In genomic region chr2:101985793-101986164, GRCh38 we compare ENCODE assay signal across 16 cellular contexts. TPM values are rescaled to one million over a fixed set of nuclear protein-coding genes. Genes with fewer than 3 reads are reported as not detected.
DNase-seq lines count a peak whose midpoint lies in the region; ATAC-seq and TF ChIP-seq lines count a peak whose summit lies in the region.
"Had no signal": no experiment of that assay in that cellular context is flagged by ENCODE, and none has a peak within 500 bp of the region (broad histone marks: within the 10 kb centered on the region; RNA-seq: fewer than 3 reads in every experiment).

No MANE protein-coding gene starts in this region.

- H3K9ac ChIP-seq in PC-3 (ENCODE audit: low read length) (peak overlapping the region; percentile 82), parathyroid adenoma (no peak overlapping the region)

- no peaks in the 10 kb centered on the region for H3K36me3 ChIP-seq in PC-3 (ENCODE audit: low read depth, low read length)
- no peaks in the 10 kb centered on the region for H3K36me3 ChIP-seq in parathyroid adenoma (ENCODE audit: control insufficient read depth, insufficient read depth, low read length)

- H3K27ac Mint-ChIP-seq in CD4-positive, alpha-beta T cell, result peak overlapping the region; percentile 37
- H3K27ac Mint-ChIP-seq in endothelial cell (ENCODE audit: unreplicated experiment) (no peak overlapping the region), osteocyte (ENCODE audit: unreplicated experiment) (no peak overlapping the region)
- H3K27ac Mint-ChIP-seq: GM23338 had no signal

- CTCF ChIA-PET in CD4-positive, alpha-beta T cell (lab: Charles Lee), result no interaction called here
- CTCF ChIA-PET in PC-3 (lab: Charles Lee), result no interaction called here

- no peaks in the 10 kb centered on the region for H3K9me2 ChIP-seq in PC-3 (replicated peaks; ENCODE audit: low read length)

- no peaks in the 10 kb centered on the region for H3K27me3 Mint-ChIP-seq in CD4-positive, alpha-beta T cell
- H3K27me3 Mint-ChIP-seq in endothelial cell (ENCODE audit: unreplicated experiment) (peaks cover 9% of the 10 kb centered on the region), osteocyte (ENCODE audit: unreplicated experiment) (peaks cover 29% of the 10 kb centered on the region)

- TSS peak; percentile 61 for BruUV-seq in PC-3 (replicated peaks; lab: Mats Ljungman, UMichigan)

- ATAC-seq in CD4-positive, alpha-beta T cell (ENCODE audit: poor library complexity), result no peak
- ATAC-seq in PC-3 (peak; percentile 39), foreskin keratinocyte (peak; percentile 34)
- ATAC-seq: GM23338, K562 had no signal

- H3K9me3 ChIP-seq in CD4-positive, alpha-beta T cell (ENCODE audit: control insufficient read depth, low read length), result no peaks in the 10 kb centered on the region
- H3K9me3 ChIP-seq in PC-3 (ENCODE audit: low read length), result no peaks in the 10 kb centered on the region
- no peaks in the 10 kb centered on the region for H3K9me3 ChIP-seq in parathyroid adenoma (ENCODE audit: control insufficient read depth, low read length)

- intact Hi-C loops in CD4-positive, alpha-beta T cell (cut with DNase I, micrococcal nuclease), result no loop called here
- intact Hi-C loops in PC-3 (cut with micrococcal nuclease), result loop anchor here (1.0 kb wide), 1 partner anchor 14 kb away; no protein-coding TSS in a partner anchor

- no peak overlapping the region for H3K4me3 Mint-ChIP-seq in CD4-positive, alpha-beta T cell
- H3K4me3 Mint-ChIP-seq in endothelial cell (ENCODE audit: unreplicated experiment) (no peak overlapping the region), osteocyte (ENCODE audit: unreplicated experiment) (no peak overlapping the region)
- H3K4me3 Mint-ChIP-seq: GM23338 had no signal

- H3K4me1 Mint-ChIP-seq in CD4-positive, alpha-beta T cell (ENCODE audit: low read depth), result peaks cover 20% of the 10 kb centered on the region
- H3K4me1 Mint-ChIP-seq in endothelial cell (ENCODE audit: unreplicated experiment), result no peaks in the 10 kb centered on the region
- peaks cover 8% of the 10 kb centered on the region for H3K4me1 Mint-ChIP-seq in osteocyte (ENCODE audit: unreplicated experiment)

- H3K4me2 ChIP-seq in PC-3 (ENCODE audit: low read length) (peak overlapping the region; percentile 52), parathyroid adenoma (ENCODE audit: low read length) (no peak overlapping the region)
- H3K4me2 ChIP-seq: GM23338 had no signal

- H3K9me3 Mint-ChIP-seq in CD4-positive, alpha-beta T cell, result no peaks in the 10 kb centered on the region
- H3K9me3 Mint-ChIP-seq in endothelial cell (ENCODE audit: unreplicated experiment), result no peaks in the 10 kb centered on the region
- H3K9me3 Mint-ChIP-seq in osteocyte (ENCODE audit: unreplicated experiment), result no peaks in the 10 kb centered on the region
- H3K9me3 Mint-ChIP-seq: GM23338 had no signal

- no peak for TF ChIP-seq CTCF in CD4-positive, alpha-beta T cell (IDR thresholded peaks at IDR 0.05)
- TF ChIP-seq CTCF in PC-3 (conservative IDR thresholded peaks at IDR 0.05; ENCODE audit: low read depth, low read length) (no peak), foreskin keratinocyte (conservative IDR thresholded peaks at IDR 0.05) (no peak), parathyroid adenoma (IDR thresholded peaks at IDR 0.05) (no peak), endothelial cell (IDR thresholded peaks at IDR 0.05; ENCODE audit: unreplicated experiment) (no peak), osteocyte (IDR thresholded peaks at IDR 0.05) (no peak)

- H3K36me3 Mint-ChIP-seq in CD4-positive, alpha-beta T cell (ENCODE audit: low read depth), result no peaks in the 10 kb centered on the region
- H3K36me3 Mint-ChIP-seq in endothelial cell (ENCODE audit: low read depth, unreplicated experiment) (no peaks in the 10 kb centered on the region), osteocyte (ENCODE audit: unreplicated experiment) (no peaks in the 10 kb centered on the region)

- H4K20me1 ChIP-seq in PC-3 (ENCODE audit: low read length), result no peaks in the 10 kb centered on the region

- no peak overlapping the region for H3K27ac ChIP-seq in CD4-positive, alpha-beta T cell (ENCODE audit: low read depth, low read length)
- peak overlapping the region; percentile 98 for H3K27ac ChIP-seq in PC-3 (ENCODE audit: low read length)
- peak overlapping the region; percentile 95 for H3K27ac ChIP-seq in foreskin keratinocyte
- peak overlapping the region; percentile 64 for H3K27ac ChIP-seq in parathyroid adenoma
- H3K27ac ChIP-seq: HL-60 had no signal

- DNase-seq in CD4-positive, alpha-beta T cell, result no peak
- peak; percentile 48 for DNase-seq in PC-3
- no peak for DNase-seq in foreskin keratinocyte
- DNase-seq in endothelial cell (ENCODE audit: low spot score), result no peak
- no peak for DNase-seq in NAMALWA (ENCODE audit: low spot score)
- DNase-seq in osteocyte (ENCODE audit: extremely low spot score, unreplicated experiment), result no peak
- DNase-seq: AML-193, GF-D8, NCI-H1092 treated with DMSO at 0.1 percent for 48 hours, NCI-H1694, NCI-H2107, Right ventricle myocardium superior had no signal

- POLR2A ChIA-PET in CD4-positive, alpha-beta T cell (lab: Charles Lee), result no interaction called here
- POLR2A ChIA-PET in PC-3 (lab: Charles Lee; ENCODE audit: unreplicated experiment), result interaction anchor here (0.6 kb wide), 1 partner anchor 241 kb away, joined by 3 read pairs; no protein-coding TSS in a partner anchor

- H3F3A ChIP-seq in PC-3 (ENCODE audit: low read length, unreplicated experiment), result no peaks in the 10 kb centered on the region

- H3K79me2 ChIP-seq in PC-3 (ENCODE audit: low read length) (no peaks in the 10 kb centered on the region), parathyroid adenoma (no peaks in the 10 kb centered on the region)

- H3K4me3 ChIP-seq in PC-3 (ENCODE audit: low read length) (no peak overlapping the region), parathyroid adenoma (ENCODE audit: low read depth, low read length) (no peak overlapping the region)
- H3K4me3 ChIP-seq: GM23338, K562 had no signal

- H3K27me3 ChIP-seq in CD4-positive, alpha-beta T cell (ENCODE audit: control insufficient read depth, insufficient read depth, low read length), result no peaks in the 10 kb centered on the region
- no peaks in the 10 kb centered on the region for H3K27me3 ChIP-seq in PC-3 (ENCODE audit: low read length)
- no peaks in the 10 kb centered on the region for H3K27me3 ChIP-seq in foreskin keratinocyte
- H3K27me3 ChIP-seq in parathyroid adenoma (ENCODE audit: control insufficient read depth, insufficient read depth, low read length), result no peaks in the 10 kb centered on the region

- H3K4me1 ChIP-seq in PC-3 (ENCODE audit: insufficient read depth, low read length) (peaks cover 47% of the 10 kb centered on the region), foreskin keratinocyte (peaks cover 44% of the 10 kb centered on the region), parathyroid adenoma (peaks cover 42% of the 10 kb centered on the region)

- no peak overlapping the region for H2AFZ ChIP-seq in PC-3 (ENCODE audit: low read length)
- H2AFZ ChIP-seq in parathyroid adenoma, result peak overlapping the region; percentile 56
- H2AFZ ChIP-seq: GM23338 had no signal

RNA-seq across cellular contexts. Expression of gene IL1R2, which starts 6.0 kb away (rescaled TPM):
- under 1 TPM; 0.31 to 0.47 TPM for total RNA-seq in CD4-positive, alpha-beta T cell
- total RNA-seq in PC-3 (2014; rRNA removed) (5.6 and 6.0 TPM in 2 replicates), foreskin keratinocyte (37.9 and 40.7 TPM in 2 replicates), endothelial cell (ENCODE audit: unreplicated experiment) (not detected), osteocyte (not detected in 2 replicates)
- polyA plus RNA-seq in foreskin keratinocyte, result 36.6 and 44.6 TPM in 2 replicates
- total RNA-seq: GM23338, K562 had no signal
- polyA plus RNA-seq: GM23338 had no signal
